Comparison of ENCODE assay signal across 1 cellular context in genomic region chr1:221716713-221717490, GRCh38.
TF ChIP-seq lines count a peak whose summit lies in the region.

No MANE protein-coding gene starts in this region.

TF ChIP-seq in K562, 482 proteins besides CTCF, POLR2A, EP300 and RAD21 (continued from another document and continues in another):
- peak; percentile 39; the same call in 1 of the 2 replicates for TF ChIP-seq SMARCE1 (IDR thresholded peaks at IDR 0.05)
- TF ChIP-seq NCOA4 (IDR thresholded peaks at IDR 0.05; ENCODE audit: partially characterized antibody), result no peak
- TF ChIP-seq ZNF282 (CRISPR knock-in tag; IDR thresholded peaks at IDR 0.05), result no peak
- TF ChIP-seq NFYB (IDR thresholded peaks at IDR 0.05; ENCODE audit: extremely low read depth, insufficient read length), result no peak
- no peak for TF ChIP-seq POLR3G (IDR thresholded peaks at IDR 0.05; ENCODE audit: extremely low read depth, insufficient read length, insufficient replicate concordance)
- TF ChIP-seq DEAF1 (CRISPR knock-in tag; IDR thresholded peaks at IDR 0.05), result no peak
- TF ChIP-seq TARDBP (IDR thresholded peaks at IDR 0.05), result no peak
- TF ChIP-seq, protein P1, sequence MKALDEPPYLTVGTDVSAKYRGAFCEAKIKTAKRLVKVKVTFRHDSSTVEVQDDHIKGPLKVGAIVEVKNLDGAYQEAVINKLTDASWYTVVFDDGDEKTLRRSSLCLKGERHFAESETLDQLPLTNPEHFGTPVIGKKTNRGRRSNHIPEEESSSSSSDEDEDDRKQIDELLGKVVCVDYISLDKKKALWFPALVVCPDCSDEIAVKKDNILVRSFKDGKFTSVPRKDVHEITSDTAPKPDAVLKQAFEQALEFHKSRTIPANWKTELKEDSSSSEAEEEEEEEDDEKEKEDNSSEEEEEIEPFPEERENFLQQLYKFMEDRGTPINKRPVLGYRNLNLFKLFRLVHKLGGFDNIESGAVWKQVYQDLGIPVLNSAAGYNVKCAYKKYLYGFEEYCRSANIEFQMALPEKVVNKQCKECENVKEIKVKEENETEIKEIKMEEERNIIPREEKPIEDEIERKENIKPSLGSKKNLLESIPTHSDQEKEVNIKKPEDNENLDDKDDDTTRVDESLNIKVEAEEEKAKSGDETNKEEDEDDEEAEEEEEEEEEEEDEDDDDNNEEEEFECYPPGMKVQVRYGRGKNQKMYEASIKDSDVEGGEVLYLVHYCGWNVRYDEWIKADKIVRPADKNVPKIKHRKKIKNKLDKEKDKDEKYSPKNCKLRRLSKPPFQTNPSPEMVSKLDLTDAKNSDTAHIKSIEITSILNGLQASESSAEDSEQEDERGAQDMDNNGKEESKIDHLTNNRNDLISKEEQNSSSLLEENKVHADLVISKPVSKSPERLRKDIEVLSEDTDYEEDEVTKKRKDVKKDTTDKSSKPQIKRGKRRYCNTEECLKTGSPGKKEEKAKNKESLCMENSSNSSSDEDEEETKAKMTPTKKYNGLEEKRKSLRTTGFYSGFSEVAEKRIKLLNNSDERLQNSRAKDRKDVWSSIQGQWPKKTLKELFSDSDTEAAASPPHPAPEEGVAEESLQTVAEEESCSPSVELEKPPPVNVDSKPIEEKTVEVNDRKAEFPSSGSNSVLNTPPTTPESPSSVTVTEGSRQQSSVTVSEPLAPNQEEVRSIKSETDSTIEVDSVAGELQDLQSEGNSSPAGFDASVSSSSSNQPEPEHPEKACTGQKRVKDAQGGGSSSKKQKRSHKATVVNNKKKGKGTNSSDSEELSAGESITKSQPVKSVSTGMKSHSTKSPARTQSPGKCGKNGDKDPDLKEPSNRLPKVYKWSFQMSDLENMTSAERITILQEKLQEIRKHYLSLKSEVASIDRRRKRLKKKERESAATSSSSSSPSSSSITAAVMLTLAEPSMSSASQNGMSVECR (CRISPR knock-in tag; IDR thresholded peaks at IDR 0.05), result no peak; the same call in 1 of the 2 replicates
- TF ChIP-seq PML (IDR thresholded peaks at IDR 0.05; ENCODE audit: low read length), result peak; percentile 62
- TF ChIP-seq HMG20B (CRISPR knock-in tag; IDR thresholded peaks at IDR 0.05), result no peak
- no peak for TF ChIP-seq TOE1 (IDR thresholded peaks at IDR 0.05; ENCODE audit: borderline replicate concordance)
- TF ChIP-seq TOE1 (CRISPR knock-in tag; IDR thresholded peaks at IDR 0.05; ENCODE audit: borderline replicate concordance, low read depth), result no peak
- TF ChIP-seq ZNF592 (IDR thresholded peaks at IDR 0.05), result no peak
- TF ChIP-seq CHD1 (IDR thresholded peaks at IDR 0.05; ENCODE audit: low read length), result no peak
- TF ChIP-seq RBM17 (IDR thresholded peaks at IDR 0.05; ENCODE audit: borderline replicate concordance, low read depth, low read length), result no peak
- peak; percentile 58; the same call in 1 of the 2 replicates for TF ChIP-seq FOSL1 (tag; conservative IDR thresholded peaks at IDR 0.05)
- peak; percentile 56; the same call in 1 of the 2 replicates for TF ChIP-seq SMARCA4 (IDR thresholded peaks at IDR 0.05)
- TF ChIP-seq ETV5 (CRISPR knock-in tag; IDR thresholded peaks at IDR 0.05; ENCODE audit: low read depth), result peak; percentile 34; the same call in 1 of the 2 replicates
- no peak for TF ChIP-seq DIDO1 (tag; IDR thresholded peaks at IDR 0.05; ENCODE audit: low read depth)
- no peak for TF ChIP-seq PHB2 (IDR thresholded peaks at IDR 0.05; ENCODE audit: low read depth)
- TF ChIP-seq PTRF (tag; IDR thresholded peaks at IDR 0.05), result no peak
- TF ChIP-seq MCM7 (IDR thresholded peaks at IDR 0.05), result no peak
- no peak for TF ChIP-seq ZNF551 (CRISPR knock-in tag; IDR thresholded peaks at IDR 0.05)
- TF ChIP-seq ZNF79 (CRISPR knock-in tag; IDR thresholded peaks at IDR 0.05; ENCODE audit: low read depth), result 0 out of 2 replicates have a peak, but pooled peaks have one; percentile 28
- TF ChIP-seq ETS1 (conservative IDR thresholded peaks at IDR 0.05; ENCODE audit: control insufficient read depth, low read depth, low read length), result no peak
- TF ChIP-seq NFE2 (IDR thresholded peaks at IDR 0.05; ENCODE audit: low read depth), result no peak
- TF ChIP-seq ZNF212 (CRISPR knock-in tag; IDR thresholded peaks at IDR 0.05), result no peak
- TF ChIP-seq ZNF217 (CRISPR knock-in tag; IDR thresholded peaks at IDR 0.05), result no peak
- no peak for TF ChIP-seq KLF13 (tag; IDR thresholded peaks at IDR 0.05; ENCODE audit: borderline replicate concordance, low read depth)
- TF ChIP-seq NFXL1 (CRISPR knock-in tag; IDR thresholded peaks at IDR 0.05), result no peak
- no peak for TF ChIP-seq ZNF764 (CRISPR knock-in tag; IDR thresholded peaks at IDR 0.05; ENCODE audit: low read depth)
- TF ChIP-seq CEBPB (tag; IDR thresholded peaks at IDR 0.05), result no peak
- TF ChIP-seq, protein P2, sequence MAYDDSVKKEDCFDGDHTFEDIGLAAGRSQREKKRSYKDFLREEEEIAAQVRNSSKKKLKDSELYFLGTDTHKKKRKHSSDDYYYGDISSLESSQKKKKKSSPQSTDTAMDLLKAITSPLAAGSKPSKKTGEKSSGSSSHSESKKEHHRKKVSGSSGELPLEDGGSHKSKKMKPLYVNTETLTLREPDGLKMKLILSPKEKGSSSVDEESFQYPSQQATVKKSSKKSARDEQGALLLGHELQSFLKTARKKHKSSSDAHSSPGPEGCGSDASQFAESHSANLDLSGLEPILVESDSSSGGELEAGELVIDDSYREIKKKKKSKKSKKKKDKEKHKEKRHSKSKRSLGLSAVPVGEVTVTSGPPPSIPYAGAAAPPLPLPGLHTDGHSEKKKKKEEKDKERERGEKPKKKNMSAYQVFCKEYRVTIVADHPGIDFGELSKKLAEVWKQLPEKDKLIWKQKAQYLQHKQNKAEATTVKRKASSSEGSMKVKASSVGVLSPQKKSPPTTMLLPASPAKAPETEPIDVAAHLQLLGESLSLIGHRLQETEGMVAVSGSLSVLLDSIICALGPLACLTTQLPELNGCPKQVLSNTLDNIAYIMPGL (CRISPR knock-in tag; IDR thresholded peaks at IDR 0.05), result no peak
- no peak for TF ChIP-seq CCNT2 (IDR thresholded peaks at IDR 0.05; ENCODE audit: borderline replicate concordance, extremely low read depth, insufficient read length, low read depth, low read length)
- TF ChIP-seq GABPB2 (CRISPR knock-in tag; conservative IDR thresholded peaks at IDR 0.05), result no peak
- no peak for TF ChIP-seq SLC30A9 (CRISPR knock-in tag; IDR thresholded peaks at IDR 0.05)
- TF ChIP-seq, protein P3, sequence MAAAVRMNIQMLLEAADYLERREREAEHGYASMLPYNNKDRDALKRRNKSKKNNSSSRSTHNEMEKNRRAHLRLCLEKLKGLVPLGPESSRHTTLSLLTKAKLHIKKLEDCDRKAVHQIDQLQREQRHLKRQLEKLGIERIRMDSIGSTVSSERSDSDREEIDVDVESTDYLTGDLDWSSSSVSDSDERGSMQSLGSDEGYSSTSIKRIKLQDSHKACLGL (CRISPR knock-in tag; IDR thresholded peaks at IDR 0.05; ENCODE audit: borderline replicate concordance, poor library complexity, severe bottlenecking), result no peak
- TF ChIP-seq, protein P4, sequence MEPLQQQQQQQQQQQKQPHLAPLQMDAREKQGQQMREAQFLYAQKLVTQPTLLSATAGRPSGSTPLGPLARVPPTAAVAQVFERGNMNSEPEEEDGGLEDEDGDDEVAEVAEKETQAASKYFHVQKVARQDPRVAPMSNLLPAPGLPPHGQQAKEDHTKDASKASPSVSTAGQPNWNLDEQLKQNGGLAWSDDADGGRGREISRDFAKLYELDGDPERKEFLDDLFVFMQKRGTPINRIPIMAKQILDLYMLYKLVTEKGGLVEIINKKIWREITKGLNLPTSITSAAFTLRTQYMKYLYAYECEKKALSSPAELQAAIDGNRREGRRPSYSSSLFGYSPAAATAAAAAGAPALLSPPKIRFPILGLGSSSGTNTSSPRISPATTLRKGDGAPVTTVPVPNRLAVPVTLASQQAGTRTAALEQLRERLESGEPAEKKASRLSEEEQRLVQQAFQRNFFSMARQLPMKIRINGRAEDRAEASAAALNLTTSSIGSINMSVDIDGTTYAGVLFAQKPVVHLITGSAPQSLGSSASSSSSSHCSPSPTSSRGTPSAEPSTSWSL (CRISPR knock-in tag; IDR thresholded peaks at IDR 0.05; ENCODE audit: borderline replicate concordance), result no peak
- TF ChIP-seq KAT7 (CRISPR knock-in tag; IDR thresholded peaks at IDR 0.05; ENCODE audit: borderline replicate concordance), result no peak
- TF ChIP-seq ATF3 (IDR thresholded peaks at IDR 0.05), result peak; percentile 16; the same call in 1 of the 2 replicates
- no peak for TF ChIP-seq ATF3 (CRISPR knock-in tag; conservative IDR thresholded peaks at IDR 0.05)
- no peak for TF ChIP-seq ZNF23 (CRISPR knock-in tag; IDR thresholded peaks at IDR 0.05)
- TF ChIP-seq, protein P5, sequence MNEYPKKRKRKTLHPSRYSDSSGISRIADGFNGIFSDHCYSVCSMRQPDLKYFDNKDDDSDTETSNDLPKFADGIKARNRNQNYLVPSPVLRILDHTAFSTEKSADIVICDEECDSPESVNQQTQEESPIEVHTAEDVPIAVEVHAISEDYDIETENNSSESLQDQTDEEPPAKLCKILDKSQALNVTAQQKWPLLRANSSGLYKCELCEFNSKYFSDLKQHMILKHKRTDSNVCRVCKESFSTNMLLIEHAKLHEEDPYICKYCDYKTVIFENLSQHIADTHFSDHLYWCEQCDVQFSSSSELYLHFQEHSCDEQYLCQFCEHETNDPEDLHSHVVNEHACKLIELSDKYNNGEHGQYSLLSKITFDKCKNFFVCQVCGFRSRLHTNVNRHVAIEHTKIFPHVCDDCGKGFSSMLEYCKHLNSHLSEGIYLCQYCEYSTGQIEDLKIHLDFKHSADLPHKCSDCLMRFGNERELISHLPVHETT (CRISPR knock-in tag; conservative IDR thresholded peaks at IDR 0.05 in 1 of 2, IDR thresholded peaks at IDR 0.05 in 1 of 2), result no peak; a peak in 1 of 4 replicates
- TF ChIP-seq RNF2 (IDR thresholded peaks at IDR 0.05), result peak; percentile 69
- TF ChIP-seq ZNF311 (CRISPR knock-in tag; IDR thresholded peaks at IDR 0.05), result no peak; the same call in 1 of the 2 replicates
- no peak for TF ChIP-seq ZNF140 (CRISPR knock-in tag; IDR thresholded peaks at IDR 0.05)
- peak in 1 of 2 experiments; percentile 58; a peak in 3 of 4 replicates for TF ChIP-seq MAZ (CRISPR knock-in tag; conservative IDR thresholded peaks at IDR 0.05 in 1 of 2, IDR thresholded peaks at IDR 0.05 in 1 of 2)
- no peak for TF ChIP-seq ZBTB1 (CRISPR knock-in tag; IDR thresholded peaks at IDR 0.05; ENCODE audit: borderline replicate concordance, low read depth)
- TF ChIP-seq HMBOX1 (IDR thresholded peaks at IDR 0.05), result peak; percentile 64; the same call in 1 of the 2 replicates
